8 cellular contexts compared by ENCODE assay signal in the genomic region with DNA sequence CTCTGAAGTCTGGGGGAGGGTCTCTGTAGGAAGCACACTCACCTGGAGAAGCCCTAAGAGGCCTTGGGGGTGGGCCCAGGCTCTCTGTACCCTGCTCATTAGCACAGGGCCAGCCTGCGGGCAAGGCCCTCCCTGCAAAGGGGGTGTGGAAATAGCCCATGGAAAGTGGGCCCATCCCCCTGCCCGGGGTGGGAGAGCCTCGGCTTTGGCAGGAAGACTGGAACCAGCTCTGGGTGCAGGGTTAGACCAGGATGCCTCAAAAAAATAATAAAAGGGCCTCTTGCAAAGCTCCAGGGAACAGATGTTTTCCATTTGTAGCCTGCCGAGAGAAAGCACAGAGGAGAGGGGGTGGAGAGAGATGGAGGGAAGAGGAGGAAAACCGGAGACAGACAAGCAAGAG.
A peak's percentile ranks its signal among the peaks of the same experiment; 100 is the strongest.
DNase-seq lines count a peak whose midpoint lies in the region; ATAC-seq and TF ChIP-seq lines count a peak whose summit lies in the region.

No MANE protein-coding gene starts in this region.

- no peak for TF ChIP-seq EP300 in ovary (IDR thresholded peaks at IDR 0.05)

- H3K27me3 ChIP-seq in esophagus squamous epithelium = no peaks in the 10 kb centered on the region
- no peaks in the 10 kb centered on the region for H3K27me3 ChIP-seq in ovary

- H3K36me3 ChIP-seq in esophagus squamous epithelium = peaks cover 8 to 70% (median 13%) of the 10 kb centered on the region in 3 donors
- H3K36me3 ChIP-seq in ovary = no peaks in the 10 kb centered on the region

- peak overlapping the region; percentile 76 to 93 (median 83) for H3K27ac ChIP-seq in esophagus squamous epithelium
- H3K27ac ChIP-seq in ovary = peak overlapping the region in 1 of 2 donors; percentile 66

- TF ChIP-seq CTCF in esophagus squamous epithelium (IDR thresholded peaks at IDR 0.05) = no peak
- TF ChIP-seq CTCF in ovary (IDR thresholded peaks at IDR 0.05) = no peak

- DNase-seq in AG20443 (ENCODE audit: low spot score) (peak; percentile 70), NCI-H2171 (lab: John Stamatoyannopoulos, UW) (peak; percentile 79), esophagus squamous epithelium (lab: John Stamatoyannopoulos, UW) (no peak), ovary (peak in 4 of 5 donors; percentile 51 to 69 (median 63)), COR-L47 (lab: John Stamatoyannopoulos, UW) (no peak), globus pallidus (ENCODE audit: low spot score) (no peak)
- DNase-seq in effector CD8-positive, alpha-beta T cell (lab: John Stamatoyannopoulos, UW) = no peak

- no peak overlapping the region for H3K4me3 ChIP-seq in esophagus squamous epithelium
- no peak overlapping the region for H3K4me3 ChIP-seq in ovary

- TF ChIP-seq POLR2A in esophagus squamous epithelium (IDR thresholded peaks at IDR 0.05) (no peak), ovary (IDR thresholded peaks at IDR 0.05) (no peak)

- intact Hi-C loops in esophagus squamous epithelium (cut with DNase I) = no loop called here
- intact Hi-C loops in ovary (cut with DNase I) = loop anchor here in 1 of 4 donors (10.0 kb wide), 1 partner anchor 52 kb away; no protein-coding TSS in a partner anchor

- 41 to 72% methylated on average over 4 of the region's 5 CpGs for WGBS in esophagus squamous epithelium, 2 donors
- 5 to 10% (median 6%) methylated on average over 5 of the region's 5 CpGs for WGBS in ovary, 3 donors

- peaks cover 24 to 55% (median 38%) of the 10 kb centered on the region in 3 donors for H3K4me1 ChIP-seq in esophagus squamous epithelium
- H3K4me1 ChIP-seq in ovary (ENCODE audit: insufficient read depth) = peaks cover 27% of the 10 kb centered on the region

- H3K9me3 ChIP-seq in esophagus squamous epithelium = no peaks in the 10 kb centered on the region
- no peaks in the 10 kb centered on the region for H3K9me3 ChIP-seq in ovary

- ATAC-seq in GM19328 (IDR thresholded peaks at IDR 0.05; ENCODE audit: unreplicated experiment) = no peak

Comparison
In these comparisons a context has a peak if more than half of its experiments do, and no peak if none do; other contexts are left out.
1. DNase-seq: peak in AG20443 (single experiment), NCI-H2171 (single experiment) and ovary (4 of 5); none in esophagus squamous epithelium (single experiment), effector CD8-positive, alpha-beta T cell (single experiment), COR-L47 (single experiment) and globus pallidus (single experiment).